In the genomic region with DNA sequence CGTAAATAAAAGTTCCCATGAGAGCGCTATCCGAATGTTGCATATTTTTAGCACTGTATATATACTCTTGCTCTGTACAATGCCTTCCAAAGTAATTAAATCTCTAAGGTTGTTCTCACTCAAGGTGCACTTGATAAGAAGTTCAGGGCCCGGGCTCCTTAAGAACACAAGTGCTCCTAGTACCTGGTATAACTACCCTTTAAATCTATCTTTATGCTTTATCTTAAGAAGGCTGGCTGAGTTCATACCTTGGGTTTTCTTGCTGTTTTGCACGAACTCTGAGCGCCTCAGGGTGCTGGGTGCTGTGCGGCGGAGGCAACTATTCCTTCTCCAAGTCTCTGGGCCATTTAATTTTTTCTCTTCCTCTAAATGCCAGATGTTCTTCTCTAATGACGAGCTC, we compare ENCODE assay signal across 21 cellular contexts.
DNase-seq lines count a peak whose midpoint lies in the region; ATAC-seq and TF ChIP-seq lines count a peak whose summit lies in the region.
"Had no signal": no experiment of that assay in that cellular context is flagged by ENCODE, and none has a peak within 500 bp of the region (broad histone marks: within the 10 kb centered on the region; RNA-seq: fewer than 3 reads in every experiment).

No MANE protein-coding gene starts in this region.

- no peaks in the 10 kb centered on the region for H3K9me3 ChIP-seq in Panc1 (ENCODE audit: control insufficient read depth, insufficient read depth, low read depth, low read length)
- no peaks in the 10 kb centered on the region for H3K9me3 ChIP-seq in mucosa of descending colon
- no peaks in the 10 kb centered on the region for H3K9me3 ChIP-seq in uterus
- H3K9me3 ChIP-seq: SJSA1, thoracic aorta had no signal

- peak overlapping the region; percentile 90 for H3K4me3 Mint-ChIP-seq in type B pancreatic cell
- H3K4me3 Mint-ChIP-seq: memory B cell had no signal

- DNase-seq in Panc1 (ENCODE audit: low read depth, low spot score) (no peak), epithelial cell of prostate (ENCODE audit: low read depth, low spot score) (no peak), mucosa of descending colon (peak in 1 of 3 donors; percentile 33), type B pancreatic cell (ENCODE audit: extremely low spot score, unreplicated experiment) (no peak), KG1 (lab: John Stamatoyannopoulos, UW) (no peak), uterus (no peak)
- DNase-seq: activated CD4-positive, alpha-beta T cell treated with anti-CD3 and anti-CD28 coated beads, Interleukin-2, amount 50 U/mL, for 48 hours; activated gamma-delta T cell treated with Interleukin-2 at 50 U/mL for 16 hours; amniotic stem cell; effector CD8-positive, alpha-beta T cell; glutamatergic neuron; GM23248; NCI-H1092; NCI-H2081; NCI-H524 treated with DMSO at 0.1 percent for 48 hours; T-helper 2 cell; WERI-Rb-1 had no signal

- in situ Hi-C loops in Panc1 (cut with HindIII; ENCODE audit: low pct_unique_long_range_greater_than_20kb, low sequenced_read_pairs) = no loop called here

- H3K27ac Mint-ChIP-seq in type B pancreatic cell = peak overlapping the region; percentile 96
- H3K27ac Mint-ChIP-seq: memory B cell had no signal

- no peaks in the 10 kb centered on the region for H3K27me3 Mint-ChIP-seq in type B pancreatic cell
- H3K27me3 Mint-ChIP-seq: memory B cell had no signal

- H3K36me3 ChIP-seq in Panc1 (ENCODE audit: control insufficient read depth, insufficient read depth, low read length) (no peaks in the 10 kb centered on the region), mucosa of descending colon (ENCODE audit: low read depth) (no peaks in the 10 kb centered on the region), uterus (no peaks in the 10 kb centered on the region)
- H3K36me3 ChIP-seq: thoracic aorta, WERI-Rb-1 had no signal

- CTCF ChIA-PET in Panc1 (lab: Charles Lee) = no interaction called here

- POLR2A ChIA-PET in Panc1 (lab: Charles Lee) = no interaction called here

- no peak for TF ChIP-seq CTCF in Panc1 (IDR thresholded peaks at IDR 0.05)
- TF ChIP-seq CTCF in mucosa of descending colon (IDR thresholded peaks at IDR 0.05) = no peak
- no peak for TF ChIP-seq CTCF in type B pancreatic cell (conservative IDR thresholded peaks at IDR 0.05)
- no peak for TF ChIP-seq CTCF in uterus (IDR thresholded peaks at IDR 0.05)

- no peaks in the 10 kb centered on the region for H3K27me3 ChIP-seq in Panc1 (ENCODE audit: control insufficient read depth, insufficient read depth, low read length)
- H3K27me3 ChIP-seq in uterus = no peaks in the 10 kb centered on the region
- H3K27me3 ChIP-seq: SJSA1 had no signal

- no TSS peak for BruUV-seq in Panc1 (replicated peaks; lab: Mats Ljungman, UMichigan)

- H3K4me1 ChIP-seq in Panc1 (ENCODE audit: control insufficient read depth, insufficient read depth, low read length) = peaks cover 76% of the 10 kb centered on the region
- peaks cover 13% of the 10 kb centered on the region for H3K4me1 ChIP-seq in mucosa of descending colon (ENCODE audit: low read depth)
- H3K4me1 ChIP-seq in uterus = peaks cover 7 to 12% of the 10 kb centered on the region in 2 donors

- H3K27ac ChIP-seq in Panc1 (ENCODE audit: low read length) = peak overlapping the region; percentile 90
- peak overlapping the region; percentile 87 for H3K27ac ChIP-seq in epithelial cell of prostate
- no peak overlapping the region for H3K27ac ChIP-seq in uterus
- H3K27ac ChIP-seq: GM23248, SJSA1, thoracic aorta, WERI-Rb-1 had no signal

- H3K4me1 Mint-ChIP-seq in type B pancreatic cell (ENCODE audit: unreplicated experiment) = peaks cover 36% of the 10 kb centered on the region

- H3K4me3 ChIP-seq in Panc1 (ENCODE audit: low read depth in 2 of 2, low read length in 2 of 2) (peak overlapping the region; percentile 34 to 60; a peak in 3 of 4 replicates), mucosa of descending colon (peak overlapping the region; percentile 38), uterus (no peak overlapping the region)
- H3K4me3 ChIP-seq: GM23248, SJSA1, thoracic aorta had no signal

- TF ChIP-seq POLR2A in uterus (IDR thresholded peaks at IDR 0.05) = no peak

- peaks cover 4% of the 10 kb centered on the region for H3K9me3 Mint-ChIP-seq in type B pancreatic cell
- H3K9me3 Mint-ChIP-seq: memory B cell had no signal

- intact Hi-C loops in Panc1 (cut with micrococcal nuclease; ENCODE audit: unreplicated experiment) (no loop called here), mucosa of descending colon (cut with DNase I, micrococcal nuclease) (no loop called here), uterus (cut with DNase I; ENCODE audit: low total_unique reads) (no loop called here)

- ATAC-seq in Panc1 (no peak), mucosa of descending colon (no peak), HG03460 (IDR thresholded peaks at IDR 0.05; ENCODE audit: unreplicated experiment) (no peak)

- peaks cover 11% of the 10 kb centered on the region for H3K36me3 Mint-ChIP-seq in type B pancreatic cell

Comparison
In these comparisons a context has a peak if more than half of its experiments do, and no peak if none do; other contexts are left out.
1. H3K27ac ChIP-seq: peak in Panc1 (single experiment) and epithelial cell of prostate (single experiment); none in uterus (0 of 2).
2. H3K4me3 ChIP-seq: peak in Panc1 (2 of 2) and mucosa of descending colon (single experiment); none in uterus (0 of 2).